Comparison of ENCODE assay signal across 9 cellular contexts in the genomic region with DNA sequence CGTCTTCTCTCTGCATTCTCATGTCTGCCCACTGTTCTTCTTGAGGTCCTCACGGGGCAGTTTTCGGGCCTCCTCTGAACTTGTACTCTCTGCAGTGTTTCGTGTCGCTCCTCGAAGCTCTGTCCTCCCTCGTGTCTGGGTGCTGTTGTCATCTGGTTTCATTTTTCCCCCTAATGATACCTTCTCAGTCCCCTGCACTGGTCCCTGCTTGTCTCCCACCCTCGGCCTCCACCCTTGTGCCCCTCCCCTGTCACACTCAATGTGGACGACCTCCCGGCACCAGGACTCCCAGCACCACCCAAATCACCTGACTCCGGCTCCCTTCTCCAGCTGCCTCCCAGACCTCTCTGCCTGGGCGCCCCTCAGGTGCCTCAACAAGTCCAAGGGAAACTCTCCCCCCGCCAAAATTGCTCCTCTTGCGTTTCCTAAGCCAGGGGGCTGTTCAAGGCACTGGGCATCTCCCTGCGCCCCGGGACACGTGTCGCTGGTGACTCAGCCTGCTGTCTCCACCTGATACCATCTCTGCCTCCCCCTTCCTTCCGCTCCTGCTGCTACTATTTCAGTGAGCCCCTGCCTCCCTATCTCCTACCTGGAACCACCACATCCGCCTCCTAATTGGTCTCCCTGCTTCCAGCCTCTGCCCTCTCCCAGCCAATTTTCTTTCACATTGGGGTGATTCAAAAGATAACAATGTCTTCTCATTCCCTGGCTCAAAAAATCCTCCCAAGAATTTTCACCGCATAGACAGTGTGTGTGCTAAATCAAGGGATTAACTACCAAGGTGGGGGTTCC. TPM values are rescaled to one million over a fixed set of nuclear protein-coding genes. Genes with fewer than 3 reads are reported as not detected.
DNase-seq lines count a peak whose midpoint lies in the region; ATAC-seq, FAIRE-seq and TF ChIP-seq lines count a peak whose summit lies in the region.
"Had no signal": no experiment of that assay in that cellular context is flagged by ENCODE, and none has a peak within 500 bp of the region (broad histone marks: within the 10 kb centered on the region; RNA-seq: fewer than 3 reads in every experiment).

No MANE protein-coding gene starts in this region.

- H3K27ac ChIP-seq in cingulate gyrus (ENCODE audit: low read depth, low read length) (peak overlapping the region; percentile 49), neural progenitor cell (no peak overlapping the region)

- no peak overlapping the region for H3K4me3 ChIP-seq in neural progenitor cell

- H3K4me2 ChIP-seq in neural progenitor cell, result no peak overlapping the region

- DNase-seq in DMS153 (lab: John Stamatoyannopoulos, UW) (peak; percentile 13), T-helper 17 cell (peak; percentile 27 to 66 (median 49)), neural progenitor cell (ENCODE audit: low spot score) (peak; percentile 16), GM19239 (ENCODE audit: insufficient read length, low spot score) (no peak), NCI-H524 (lab: John Stamatoyannopoulos, UW) (no peak), GDM1 (lab: John Stamatoyannopoulos, UW) (no peak)

- peaks cover 7% of the 10 kb centered on the region for H3K27me3 ChIP-seq in neural progenitor cell

- H3K27ac Mint-ChIP-seq in T-helper 17 cell (peak overlapping the region; percentile 77), neural progenitor cell (peak overlapping the region; percentile 67)

- H3F3A ChIP-seq in neural progenitor cell (ENCODE audit: low read depth), result no peaks in the 10 kb centered on the region

- no peaks in the 10 kb centered on the region for H3K9me3 ChIP-seq in T-helper 17 cell (ENCODE audit: control insufficient read depth, low read length, poor library complexity, severe bottlenecking)
- no peaks in the 10 kb centered on the region for H3K9me3 ChIP-seq in neural progenitor cell (ENCODE audit: low read depth)

- FAIRE-seq in GM19239 (lab: Jason Lieb, UNC), result no peak
- FAIRE-seq: GM18507 had no signal

- H3K79me2 ChIP-seq in neural progenitor cell (ENCODE audit: low read depth), result no peaks in the 10 kb centered on the region

- H3K4me3 Mint-ChIP-seq in T-helper 17 cell (peak overlapping the region; percentile 91), neural progenitor cell (no peak overlapping the region)

- no peaks in the 10 kb centered on the region for H3K36me3 ChIP-seq in neural progenitor cell

- H3K4me1 ChIP-seq in neural progenitor cell, result peaks cover under 1% of the 10 kb centered on the region

- TF ChIP-seq CTCF in neural progenitor cell (IDR thresholded peaks at IDR 0.05), result no peak

- H3K27me3 Mint-ChIP-seq in T-helper 17 cell (peaks cover 15% of the 10 kb centered on the region), neural progenitor cell (ENCODE audit: insufficient read depth, low read depth) (peaks cover 8% of the 10 kb centered on the region)

- no peaks in the 10 kb centered on the region for H3K36me3 Mint-ChIP-seq in T-helper 17 cell (ENCODE audit: low read depth)
- H3K36me3 Mint-ChIP-seq in neural progenitor cell, result peaks cover 46% of the 10 kb centered on the region

- H3K9me3 Mint-ChIP-seq in neural progenitor cell, result peaks cover 17% of the 10 kb centered on the region

- H4K20me1 ChIP-seq in neural progenitor cell (ENCODE audit: low read depth), result no peaks in the 10 kb centered on the region

- H2AFZ ChIP-seq in neural progenitor cell (replicated peaks), result no peak overlapping the region

- ATAC-seq in T-helper 17 cell (peak; percentile 60), GM19463 (IDR thresholded peaks at IDR 0.05; ENCODE audit: unreplicated experiment) (no peak)

- peaks cover 58% of the 10 kb centered on the region for H3K4me1 Mint-ChIP-seq in T-helper 17 cell
- peaks cover 70% of the 10 kb centered on the region for H3K4me1 Mint-ChIP-seq in neural progenitor cell

- H3K9ac ChIP-seq in neural progenitor cell, result no peak overlapping the region

RNA-seq across cellular contexts. Expression of a gene that starts 49.5 kb away (rescaled TPM):
- total RNA-seq in T-helper 17 cell (10 to 100 TPM in 1 of 2 donors, 1 to 10 TPM in 1; 9.0 to 23.3 TPM), neural progenitor cell (ENCODE audit: low replicate concordance) (6.2 and 11.0 TPM in 2 replicates)

Comparison
In these comparisons a context has a peak if more than half of its experiments do, and no peak if none do; other contexts are left out.
1. DNase-seq: peak in DMS153 (single experiment), T-helper 17 cell (3 of 3) and neural progenitor cell (single experiment); none in GM19239 (single experiment), NCI-H524 (0 of 2) and GDM1 (single experiment).